ENCODE assay signal across 14 cellular contexts in genomic region chr3:176950743-176951142, GRCh38.
DNase-seq lines count a peak whose midpoint lies in the region; ATAC-seq, FAIRE-seq and TF ChIP-seq lines count a peak whose summit lies in the region.
"Had no signal": no experiment of that assay in that cellular context is flagged by ENCODE, and none has a peak within 500 bp of the region (broad histone marks: within the 10 kb centered on the region; RNA-seq: fewer than 3 reads in every experiment).

No MANE protein-coding gene starts in this region.

- no peak for TF ChIP-seq POLR2A in H1 (IDR thresholded peaks at IDR 0.05; ENCODE audit: control extremely low read depth in 1 of 2, low read depth in 2 of 2, low read length in 2 of 2)

- WGBS in H1 (ENCODE audit: extremely low coverage in 1 of 2, insufficient coverage in 1 of 2, insufficient read length in 1 of 2, insufficient replicate concordance in 2 of 2, low coverage in 1 of 2, low lambda C conversion rate in 2 of 2, missing lambda C conversion rate in 1 of 2), 2 experiments = 89% methylated on average over 3 of the region's 3 CpGs; no CpG with 5 or more reads in 1 of the 2 experiments
- WGBS in psoas muscle, 3 donors = 30 to 34% (median 33%) methylated on average over 3 of the region's 3 CpGs

- H4K8ac ChIP-seq in H1 (ENCODE audit: extremely low read depth, insufficient read depth, low read length) = no peak overlapping the region

- no TSS peak for BruUV-seq in PC-9 (replicated peaks; lab: Mats Ljungman, UMichigan)

- H3K9me3 ChIP-seq in PC-9 (ENCODE audit: insufficient read depth, low read depth) (peaks cover 8% of the 10 kb centered on the region; the same call in 1 of the 2 replicates), H1 (ENCODE audit: insufficient read depth in 2 of 2, low read depth in 1 of 2, low read length in 1 of 2) (no peaks in the 10 kb centered on the region), psoas muscle (no peaks in the 10 kb centered on the region)
- H3K9me3 ChIP-seq: Peyer's patch had no signal

- no peak overlapping the region for H4K91ac ChIP-seq in H1 (replicated peaks; ENCODE audit: insufficient read length, low read length)

- no peaks in the 10 kb centered on the region for H3K27me3 ChIP-seq in PC-9 (ENCODE audit: insufficient read depth, low read depth)
- no peaks in the 10 kb centered on the region for H3K27me3 ChIP-seq in H1 (replicated peaks in 1 of 4; ENCODE audit: control insufficient read depth in 3 of 4, extremely low read depth in 1 of 4, insufficient read depth in 3 of 4, low read length in 3 of 4)
- no peaks in the 10 kb centered on the region for H3K27me3 ChIP-seq in psoas muscle (ENCODE audit: insufficient read depth in 3 of 3, low read length in 2 of 3)
- H3K27me3 ChIP-seq: Peyer's patch had no signal

- no peaks in the 10 kb centered on the region for H3K23me2 ChIP-seq in H1 (ENCODE audit: low read depth, low read length)

- CTCF ChIA-PET in PC-9 (lab: Charles Lee) (interaction anchor here (0.6 kb wide), 1 partner anchor 12 kb away, joined by 4 read pairs; no protein-coding TSS in a partner anchor), H1 (lab: Charles Lee; ENCODE audit: partially characterized antibody) (interaction anchor here (0.9 to 1.2 kb wide), 2 partner anchors 103 to 409 kb away, joined by 4 to 5 read pairs; no protein-coding TSS in a partner anchor)

- no peak overlapping the region for H2BK15ac ChIP-seq in H1 (ENCODE audit: low read length)

- TF ChIP-seq EP300 in H1 (IDR thresholded peaks at IDR 0.05; ENCODE audit: borderline replicate concordance in 1 of 2, low read depth in 2 of 2, low read length in 2 of 2) = no peak

- H3K14ac ChIP-seq in H1 (ENCODE audit: insufficient read length) = no peak overlapping the region

- peak overlapping the region; percentile 32 for H3K4me2 ChIP-seq in PC-9
- H3K4me2 ChIP-seq in H1 (ENCODE audit: insufficient read depth in 1 of 2, low read depth in 2 of 2, low read length in 2 of 2) = no peak overlapping the region

- H3K4ac ChIP-seq in H1 (replicated peaks; ENCODE audit: insufficient read length, low read depth, low read length) = no peak overlapping the region

- no peak overlapping the region for H3K9ac ChIP-seq in H1 (replicated peaks in 1 of 4; ENCODE audit: extremely low read depth in 1 of 4, low read depth in 3 of 4, low read length in 3 of 4)

- no peak overlapping the region for H4K5ac ChIP-seq in H1 (ENCODE audit: insufficient read length, low read depth, low read length)

- H3K18ac ChIP-seq in H1 (ENCODE audit: extremely low read depth, low read length) = no peak overlapping the region

- H3K56ac ChIP-seq in H1 (replicated peaks; ENCODE audit: insufficient read length, low read depth, low read length) = no peak overlapping the region

- H2AK5ac ChIP-seq in H1 (ENCODE audit: low read depth, low read length) = no peak overlapping the region

- H3K4me3 ChIP-seq in PC-9 (no peak overlapping the region), H1 (ENCODE audit: extremely low read depth in 1 of 4, insufficient read depth in 2 of 4, low read depth in 3 of 4, low read length in 4 of 4) (no peak overlapping the region), psoas muscle (peak overlapping the region; percentile 16)
- H3K4me3 ChIP-seq: Peyer's patch had no signal

- FAIRE-seq in H1 (lab: Jason Lieb, UNC) = no peak

- ATAC-seq in psoas muscle (peak; percentile 82 to 89 (median 88)), HG03097 (IDR thresholded peaks at IDR 0.05; ENCODE audit: low FRiP score, unreplicated experiment) (no peak), HG02973 (IDR thresholded peaks at IDR 0.05; ENCODE audit: unreplicated experiment) (no peak)

- H3K79me2 ChIP-seq in PC-9 (ENCODE audit: low read depth) (no peaks in the 10 kb centered on the region), H1 (ENCODE audit: control insufficient read depth in 1 of 2, insufficient read depth in 2 of 2, low read length in 2 of 2) (no peaks in the 10 kb centered on the region)

- TF ChIP-seq CTCF in PC-9 (conservative IDR thresholded peaks at IDR 0.05) (no peak), H1 (IDR thresholded peaks at IDR 0.05; ENCODE audit: control extremely low read depth in 1 of 3, insufficient read depth in 1 of 3, low read depth in 1 of 3, low read length in 3 of 3) (no peak), psoas muscle (IDR thresholded peaks at IDR 0.05) (no peak)

- peaks cover 3% of the 10 kb centered on the region; the same call in 1 of the 2 replicates for H3F3A ChIP-seq in PC-9 (ENCODE audit: insufficient read depth, low read depth)

- H3K9me2 ChIP-seq in PC-9 (ENCODE audit: insufficient read depth) = no peaks in the 10 kb centered on the region

- intact Hi-C loops in PC-9 (cut with micrococcal nuclease; ENCODE audit: unreplicated experiment) (no loop called here), psoas muscle (cut with DNase I) (loop anchor here in 1 of 2 donors (10.0 kb wide), 1 partner anchor 394 kb away; no protein-coding TSS in a partner anchor)

- H2AFZ ChIP-seq in PC-9 (no peak overlapping the region), H1 (ENCODE audit: low read length) (0 out of 2 replicates have a peak overlapping the region, but pooled peaks have one; percentile 6)

- DNase-seq in EL (peak; percentile 31), PC-9 (peak; percentile 25 to 69), H1 (ENCODE audit: low read depth in 1 of 2, low spot score in 2 of 2) (no peak), psoas muscle (no peak), SKM-1 (lab: John Stamatoyannopoulos, UW; ENCODE audit: unreplicated experiment) (no peak)
- no peak for DNase-seq in stimulated activated naive CD4-positive, alpha-beta T cell (lab: John Stamatoyannopoulos, UW)
- DNase-seq: CD4-positive, CD25-positive, alpha-beta regulatory T cell; effector memory CD4-positive, alpha-beta T cell; NCI-H446; Peyer's patch; posterior cingulate gyrus; stimulated activated CD4-positive, alpha-beta T cell treated with anti-CD3 and anti-CD28 coated beads, Interleukin-4, amount 100 ng/mL, for 1 hour had no signal

- H3K36me3 ChIP-seq in PC-9 (ENCODE audit: low read depth) (no peaks in the 10 kb centered on the region), H1 (ENCODE audit: control insufficient read depth in 2 of 4, insufficient read depth in 4 of 4, low read length in 3 of 4) (no peaks in the 10 kb centered on the region), psoas muscle (ENCODE audit: insufficient read depth in 1 of 2, low read depth in 1 of 2) (no peaks in the 10 kb centered on the region)
- H3K36me3 ChIP-seq: Peyer's patch had no signal

- H3K79me1 ChIP-seq in H1 (ENCODE audit: low read depth, low read length) = no peaks in the 10 kb centered on the region

- peaks cover 25% of the 10 kb centered on the region for H3K4me1 ChIP-seq in PC-9 (replicated peaks; ENCODE audit: insufficient read depth)
- H3K4me1 ChIP-seq in H1 (replicated peaks in 1 of 4; ENCODE audit: control insufficient read depth in 3 of 4, insufficient read depth in 4 of 4, low read length in 3 of 4) = no peaks in the 10 kb centered on the region
- H3K4me1 ChIP-seq in psoas muscle = peaks cover 42% of the 10 kb centered on the region
- H3K4me1 ChIP-seq: Peyer's patch had no signal

- no peak for TF ChIP-seq RAD21 in H1 (IDR thresholded peaks at IDR 0.05 in 1 of 2, conservative IDR thresholded peaks at IDR 0.05 in 1 of 2; ENCODE audit: low read depth in 2 of 2, low read length in 2 of 2)

- no peak overlapping the region for H3K23ac ChIP-seq in H1 (ENCODE audit: insufficient read length)

- no peak overlapping the region for H2BK12ac ChIP-seq in H1 (ENCODE audit: low read depth, low read length)

- H2BK120ac ChIP-seq in H1 (replicated peaks; ENCODE audit: low read depth, low read length) = no peak overlapping the region

- H3K27ac ChIP-seq in PC-9 (peak overlapping the region; percentile 13; the same call in 1 of the 2 replicates), H1 (ENCODE audit: low read depth, low read length) (no peak overlapping the region), psoas muscle (peak overlapping the region; percentile 90)
- H3K27ac ChIP-seq: Peyer's patch had no signal

- H2BK20ac ChIP-seq in H1 (ENCODE audit: low read length) = no peak overlapping the region

- POLR2A ChIA-PET in PC-9 (lab: Charles Lee; ENCODE audit: unreplicated experiment) = no interaction called here
- POLR2A ChIA-PET in H1 (lab: Charles Lee; ENCODE audit: partially characterized antibody) = no interaction called here

- H2BK5ac ChIP-seq in H1 (ENCODE audit: low read depth, low read length) = no peak overlapping the region

- H4K20me1 ChIP-seq in PC-9 (ENCODE audit: insufficient read depth) (no peaks in the 10 kb centered on the region), H1 (replicated peaks in 1 of 2; ENCODE audit: control insufficient read depth in 1 of 2, insufficient read depth in 2 of 2, low read length in 2 of 2) (no peaks in the 10 kb centered on the region)

TF ChIP-seq in H1, 55 proteins besides CTCF, POLR2A, EP300 and RAD21:
- no peak for TF ChIP-seq TAF1 (IDR thresholded peaks at IDR 0.05; ENCODE audit: low read depth, low read length)

Comparison
In these comparisons a context has a peak if more than half of its experiments do, and no peak if none do; other contexts are left out.
1. DNase-seq: peak in EL (single experiment) and PC-9 (2 of 2); none in H1 (0 of 2), psoas muscle (0 of 2), SKM-1 (single experiment) and stimulated activated naive CD4-positive, alpha-beta T cell (0 of 6).
2. ATAC-seq: peak in psoas muscle (4 of 4); none in HG03097 (single experiment) and HG02973 (single experiment).